8 cellular contexts compared by ENCODE assay signal in the genomic region with DNA sequence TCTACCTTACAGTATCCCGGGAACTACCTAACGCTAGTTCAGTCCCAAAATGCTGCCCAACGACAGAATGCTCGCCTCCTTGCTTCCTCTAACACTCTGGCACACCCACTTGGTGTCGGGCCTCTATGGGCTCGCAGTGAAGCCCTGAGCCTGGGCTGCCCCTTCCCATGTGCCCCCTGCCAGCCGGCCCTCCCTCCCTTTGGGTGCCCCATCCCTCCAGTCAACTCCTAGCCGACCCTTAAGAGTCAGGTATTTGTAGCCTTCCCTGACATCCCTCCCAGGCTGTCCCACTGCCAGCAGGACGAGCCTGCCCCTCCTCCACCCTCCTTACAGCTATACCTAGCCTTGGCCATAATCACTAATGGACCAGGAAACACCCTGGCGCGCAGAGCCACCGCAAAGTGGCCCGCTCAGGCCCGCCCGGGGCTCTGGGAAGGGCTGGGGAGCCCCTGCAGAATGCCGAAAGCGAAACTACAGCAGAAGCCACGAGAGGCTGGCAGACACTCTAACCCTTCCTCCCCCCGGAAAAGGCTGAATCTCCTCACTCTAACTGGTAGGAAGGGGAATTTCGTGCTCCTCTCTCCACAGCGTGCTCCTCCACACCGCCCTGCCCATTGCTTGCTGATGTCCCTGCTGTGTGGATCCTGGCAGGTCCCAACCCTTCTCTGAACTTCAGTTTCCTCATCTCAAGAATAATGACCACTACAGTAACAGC. TPM values are rescaled to one million over a fixed set of nuclear protein-coding genes. Genes with fewer than 3 reads are reported as not detected.
DNase-seq lines count a peak whose midpoint lies in the region; ATAC-seq and TF ChIP-seq lines count a peak whose summit lies in the region.

No MANE protein-coding gene starts in this region.

- H3K9me3 ChIP-seq in colonic mucosa (no peaks in the 10 kb centered on the region), mesenchymal stem cell (ENCODE audit: control insufficient read depth, low read length) (no peaks in the 10 kb centered on the region)

- H3K9ac ChIP-seq in colonic mucosa (ENCODE audit: low read depth in 2 of 2, low read length in 2 of 2), result peak overlapping the region; percentile 92 to 96
- peak overlapping the region; percentile 90 for H3K9ac ChIP-seq in mesenchymal stem cell (ENCODE audit: low read length)

- no peak overlapping the region for H2BK120ac ChIP-seq in mesenchymal stem cell (ENCODE audit: low read depth, low read length)

- TF ChIP-seq CTCF in GM12875 (IDR thresholded peaks at IDR 0.05; ENCODE audit: borderline replicate concordance, insufficient read depth, low read depth, low read length) (no peak), WI38 (IDR thresholded peaks at IDR 0.05; ENCODE audit: low read depth, low read length) (no peak), colonic mucosa (IDR thresholded peaks at IDR 0.05) (no peak)

- ATAC-seq in HG02981 (IDR thresholded peaks at IDR 0.05; ENCODE audit: unreplicated experiment), result peak; percentile 43
- ATAC-seq in stimulated activated naive CD8-positive, alpha-beta T cell treated with anti-CD3 and anti-CD28 coated beads, Interleukin-15, Interleukin-2, amounts not matched to agents 100 U/mL and 50 U/mL, for 24 hours, result peak; percentile 64

- peak overlapping the region; percentile 52 for H4K91ac ChIP-seq in mesenchymal stem cell (ENCODE audit: low read length)

- DNase-seq in colonic mucosa (peak; percentile 64), mesenchymal stem cell (peak; percentile 85), COR-L47 (lab: John Stamatoyannopoulos, UW) (no peak), inferior parietal cortex (ENCODE audit: extremely low spot score) (no peak)
- DNase-seq in stimulated activated naive CD8-positive, alpha-beta T cell treated with anti-CD3 and anti-CD28 coated beads, Interleukin-15, Interleukin-2, amounts not matched to agents 100 U/mL and 50 U/mL, for 24 hours, result peak; percentile 70

- peak overlapping the region; percentile 97 for H3K4me2 ChIP-seq in mesenchymal stem cell (ENCODE audit: low read length, poor library complexity, severe bottlenecking)

- intact Hi-C loops in colonic mucosa (cut with DNase I), result no loop called here

- peak overlapping the region in 1 of 2 experiments; percentile 81 for H3K4ac ChIP-seq in mesenchymal stem cell (ENCODE audit: low read depth in 1 of 2, low read length in 2 of 2)

- peak overlapping the region; percentile 34 for H2BK15ac ChIP-seq in mesenchymal stem cell (ENCODE audit: low read depth, poor library complexity, severe bottlenecking)

- H3K36me3 ChIP-seq in colonic mucosa (no peaks in the 10 kb centered on the region), mesenchymal stem cell (ENCODE audit: control insufficient read depth in 1 of 2, insufficient read depth in 2 of 2, low read depth in 1 of 2, low read length in 2 of 2) (peaks cover 13 to 17% of the 10 kb centered on the region in 2 experiments)

- H2BK5ac ChIP-seq in mesenchymal stem cell (ENCODE audit: low read depth, low read length, poor library complexity, severe bottlenecking), result no peak overlapping the region

- peak overlapping the region in 1 of 2 experiments; percentile 83 for H3K23ac ChIP-seq in mesenchymal stem cell (ENCODE audit: low read length in 2 of 2)

- peaks cover 5% of the 10 kb centered on the region for H3K4me1 ChIP-seq in colonic mucosa
- peaks cover 18% of the 10 kb centered on the region for H3K4me1 ChIP-seq in mesenchymal stem cell (ENCODE audit: control insufficient read depth, insufficient read depth, low read depth, low read length)

- H3K4me3 ChIP-seq in GM12875 (ENCODE audit: low read depth, low read length) (peak overlapping the region; percentile 95), WI38 (ENCODE audit: low read depth, low read length) (peak overlapping the region; percentile 91), colonic mucosa (peak overlapping the region; percentile 90), mesenchymal stem cell (ENCODE audit: insufficient read depth in 1 of 2, low read depth in 1 of 2, low read length in 2 of 2) (peak overlapping the region; percentile 31 to 92)

- H3K18ac ChIP-seq in mesenchymal stem cell (ENCODE audit: low read depth in 1 of 2, low read length in 2 of 2), result peak overlapping the region; percentile 67 to 86

- no peaks in the 10 kb centered on the region for H3K79me1 ChIP-seq in mesenchymal stem cell (replicated peaks; ENCODE audit: low read length, poor library complexity, severe bottlenecking)

- peak overlapping the region; percentile 62 for H2AFZ ChIP-seq in mesenchymal stem cell (ENCODE audit: low read depth, low read length)

- H3K27me3 ChIP-seq in colonic mucosa (no peaks in the 10 kb centered on the region), mesenchymal stem cell (ENCODE audit: control insufficient read depth in 1 of 2, insufficient read depth in 1 of 2, low read length in 2 of 2) (no peaks in the 10 kb centered on the region)

- no peak overlapping the region for H2AK5ac ChIP-seq in mesenchymal stem cell (ENCODE audit: low read length, severe bottlenecking)

- H4K8ac ChIP-seq in mesenchymal stem cell (ENCODE audit: low read length), result peak overlapping the region; percentile 83

- peak overlapping the region; percentile 43 to 87 for H2BK12ac ChIP-seq in mesenchymal stem cell (ENCODE audit: low read length in 2 of 2)

- WGBS in mesenchymal stem cell, result 16% methylated on average over 22 of the region's 22 CpGs

- peak overlapping the region in 1 of 2 experiments; percentile 26 for H3K14ac ChIP-seq in mesenchymal stem cell (ENCODE audit: low read length in 2 of 2)

- peak overlapping the region; percentile 80 for H3K27ac ChIP-seq in colonic mucosa
- H3K27ac ChIP-seq in mesenchymal stem cell (ENCODE audit: low read length, poor library complexity, severe bottlenecking), result peak overlapping the region; percentile 15

RNA-seq across cellular contexts. Expression of a gene that starts 8.2 kb away (rescaled TPM):
- total RNA-seq in colonic mucosa, result 10 to 100 TPM; 15.0 to 21.1 TPM
- 2.0 TPM for polyA plus RNA-seq in mesenchymal stem cell (2013, experiment 1 of 2)
- polyA plus RNA-seq in mesenchymal stem cell (2013, experiment 2 of 2), result 1.6 TPM

RNA-seq across cellular contexts. Expression of a gene that starts 47.2 kb away (rescaled TPM):
- total RNA-seq in colonic mucosa, result under 1 TPM in 1 of 2 donors, not detected in 1; 0.45 TPM
- polyA plus RNA-seq in mesenchymal stem cell (2013, experiment 1 of 2), result 0.76 TPM
- 0.51 TPM for polyA plus RNA-seq in mesenchymal stem cell (2013, experiment 2 of 2)

Comparison
In these comparisons a context has a peak if more than half of its experiments do, and no peak if none do; other contexts are left out.
1. DNase-seq: peak in colonic mucosa (single experiment), mesenchymal stem cell (single experiment) and stimulated activated naive CD8-positive, alpha-beta T cell treated with anti-CD3 and anti-CD28 coated beads, Interleukin-15, Interleukin-2, amounts not matched to agents 100 U/mL and 50 U/mL, for 24 hours (single experiment); none in COR-L47 (single experiment) and inferior parietal cortex (single experiment).
2. Peak in every context shown above with its lines, with median percentiles within 50 percentile points of each other: H3K4me3 ChIP-seq.